In genomic region chr1:15405106-15405850, GRCh38 we compare ENCODE assay signal across 24 cellular contexts. TPM values are rescaled to one million over a fixed set of nuclear protein-coding genes. Genes with fewer than 3 reads are reported as not detected.
"Had no signal": no experiment of that assay in that cellular context is flagged by ENCODE, and none has a peak within 500 bp of the region (broad histone marks: within the 10 kb centered on the region; RNA-seq: fewer than 3 reads in every experiment).

No MANE protein-coding gene starts in this region.

- H3K27ac ChIP-seq: foreskin keratinocyte, left ventricle myocardium inferior, thyroid gland had no signal

- H3K27me3 ChIP-seq: foreskin keratinocyte, thyroid gland had no signal

- H3K36me3 ChIP-seq: left ventricle myocardium inferior, thyroid gland had no signal

- H3K27ac Mint-ChIP-seq: activated naive CD4-positive, alpha-beta T cell treated with anti-CD3 and anti-CD28 coated beads, Interleukin-2, amount 50 U/mL, for 72 hours; activated T-helper 1 cell treated with anti-CD3 and anti-CD28 coated beads, Interleukin-12 subunit alpha, Interleukin-12 subunit beta, Interleukin-2, Interleukin-4 antibody, amounts not matched to agents 30 ng/mL and 10 ng/mL and 1 ng/mL, durations not matched to agents 14 hours and 24 hours and 36 hours; brain; WTC11 had no signal

- H3K4me3 Mint-ChIP-seq: activated T-helper 1 cell treated with anti-CD3 and anti-CD28 coated beads, Interleukin-12 subunit alpha, Interleukin-12 subunit beta, Interleukin-2, Interleukin-4 antibody, amounts not matched to agents 30 ng/mL and 10 ng/mL and 1 ng/mL, durations not matched to agents 14 hours and 24 hours and 36 hours; brain; WTC11 had no signal

- DNase-seq: activated gamma-delta T cell; aorta; dermis blood vessel endothelial cell; effector CD8-positive, alpha-beta T cell; foreskin keratinocyte; left ventricle myocardium inferior; midbrain; occipital lobe; retina; stimulated activated CD4-positive, alpha-beta T cell treated with anti-CD3 and anti-CD28 coated beads, Interleukin-4, amount 100 ng/mL, for 1 hour; stimulated activated naive CD4-positive, alpha-beta T cell treated with Interleukin-2 at 50 U/mL for 16 hours; substantia nigra; T1000; thyroid gland had no signal

- H3K4me3 ChIP-seq: left ventricle myocardium inferior, thyroid gland had no signal

- ATAC-seq: activated naive CD4-positive, alpha-beta T cell treated with anti-CD3 and anti-CD28 coated beads, Interleukin-2, amount 50 U/mL, for 72 hours; foreskin keratinocyte; WTC11 had no signal

- H3K36me3 Mint-ChIP-seq: activated naive CD4-positive, alpha-beta T cell treated with anti-CD3 and anti-CD28 coated beads, Interleukin-2, amount 50 U/mL, for 72 hours had no signal

- H3K9me3 ChIP-seq: thyroid gland had no signal

RNA-seq across cellular contexts. Expression of gene CTRC, which starts 33.0 kb away (rescaled TPM):
- total RNA-seq: activated naive CD4-positive, alpha-beta T cell treated with anti-CD3 and anti-CD28 coated beads, Interleukin-2, amount 50 U/mL, for 72 hours; cardiac septum; dermis blood vessel endothelial cell; foreskin keratinocyte; left ventricle myocardium inferior; lung microvascular endothelial cell; occipital lobe; urinary bladder had no signal
- polyA plus RNA-seq: foreskin keratinocyte, neural cell had no signal

RNA-seq across cellular contexts. Expression of gene CELA2A, which starts 51.3 kb away (rescaled TPM):
- total RNA-seq: activated naive CD4-positive, alpha-beta T cell treated with anti-CD3 and anti-CD28 coated beads, Interleukin-2, amount 50 U/mL, for 72 hours; activated T-helper 1 cell treated with anti-CD3 and anti-CD28 coated beads, Interleukin-12 subunit alpha, Interleukin-12 subunit beta, Interleukin-2, Interleukin-4 antibody, amounts not matched to agents 30 ng/mL and 10 ng/mL and 1 ng/mL, durations not matched to agents 14 hours and 24 hours and 36 hours; cardiac septum; dermis blood vessel endothelial cell; foreskin keratinocyte; left ventricle myocardium inferior; lung microvascular endothelial cell; occipital lobe; T-helper 1 cell treated with Interleukin-12 subunit alpha and Interleukin-12 subunit beta and Interleukin-4 antibody, amounts not matched to agents 30 ng/mL and 1 ng/mL, for 36 hours; thyroid gland; urinary bladder had no signal
- polyA plus RNA-seq: esophagus, foreskin keratinocyte, neural cell, urinary bladder had no signal
